Comparison of ENCODE assay signal across 9 cellular contexts in the genomic region with DNA sequence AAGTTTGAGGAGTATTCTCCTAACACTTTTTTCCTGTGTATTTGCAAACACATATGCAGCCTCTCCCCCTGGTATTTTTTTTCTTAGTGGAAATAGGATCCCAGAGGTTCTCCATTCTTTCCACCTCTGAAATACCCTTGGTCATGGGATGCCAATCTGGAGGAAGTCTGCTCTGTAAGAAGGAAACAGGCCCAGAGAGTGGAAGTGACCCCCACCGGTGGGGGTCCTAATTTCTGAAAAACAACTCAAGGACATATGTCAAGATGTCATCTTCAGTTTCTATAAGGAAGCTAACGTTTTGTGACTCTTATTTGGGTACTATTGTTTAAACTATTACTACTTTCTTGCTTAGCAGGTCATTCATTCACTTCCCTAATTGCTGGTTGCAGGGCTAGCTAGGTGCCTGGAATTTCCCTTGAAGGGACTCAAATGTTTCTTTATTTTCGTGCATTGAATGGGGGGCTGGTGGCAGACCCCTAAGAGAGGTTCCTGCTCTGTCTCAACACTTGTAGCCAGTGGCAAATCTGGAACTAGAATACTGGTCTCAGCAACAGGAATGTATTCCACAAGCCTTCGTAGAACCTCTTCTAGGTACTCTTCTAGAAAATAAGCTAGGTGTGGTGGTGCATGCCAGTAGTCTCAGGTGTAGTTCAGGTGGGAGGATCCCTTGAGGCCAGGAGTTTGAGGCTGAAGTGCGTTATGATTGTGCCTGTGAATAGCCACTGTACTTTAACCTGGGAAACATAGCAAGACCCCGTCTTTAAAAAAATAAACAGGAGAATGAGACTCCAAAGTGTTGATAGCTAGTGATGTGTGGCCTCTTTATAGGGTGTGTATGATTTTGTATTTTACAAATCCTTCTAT. TPM values are rescaled to one million over a fixed set of nuclear protein-coding genes. Genes with fewer than 3 reads are reported as not detected.
A peak's percentile ranks its signal among the peaks of the same experiment; 100 is the strongest.
DNase-seq lines count a peak whose midpoint lies in the region; ATAC-seq and TF ChIP-seq lines count a peak whose summit lies in the region.
"Had no signal": no experiment of that assay in that cellular context is flagged by ENCODE, and none has a peak within 500 bp of the region (broad histone marks: within the 10 kb centered on the region; RNA-seq: fewer than 3 reads in every experiment).

No MANE protein-coding gene starts in this region.

- peaks cover 48% of the 10 kb centered on the region for H3K79me2 ChIP-seq in KMS-11 (ENCODE audit: insufficient read depth, low read depth)
- H3K79me2 ChIP-seq in osteoblast (ENCODE audit: insufficient read depth, low read length) = peaks cover 46% of the 10 kb centered on the region

- peak overlapping the region; percentile 65 for H3K27ac Mint-ChIP-seq in Calu3 (ENCODE audit: unreplicated experiment)

- H3K27me3 ChIP-seq in KMS-11 (ENCODE audit: insufficient read depth, low read depth) (no peaks in the 10 kb centered on the region), breast epithelium (no peaks in the 10 kb centered on the region), osteoblast (ENCODE audit: insufficient read depth, low read length) (no peaks in the 10 kb centered on the region)

- H3K9ac ChIP-seq in KMS-11 = peak overlapping the region; percentile 87

- no peak for ATAC-seq in GM21360 (IDR thresholded peaks at IDR 0.05; ENCODE audit: unreplicated experiment)

- H3K4me1 ChIP-seq in KMS-11 (ENCODE audit: low read depth, poor library complexity, severe bottlenecking) (peaks cover 74% of the 10 kb centered on the region), breast epithelium (peaks cover 6 to 9% of the 10 kb centered on the region in 2 donors), osteoblast (ENCODE audit: insufficient read depth, low read length) (peaks cover 14% of the 10 kb centered on the region)

- H3K36me3 Mint-ChIP-seq in Calu3 (ENCODE audit: insufficient read depth, unreplicated experiment) = peaks cover 71% of the 10 kb centered on the region

- H3K27ac ChIP-seq in KMS-11 = peak overlapping the region; percentile 89
- H3K27ac ChIP-seq in breast epithelium = peak overlapping the region; percentile 93 to 96
- H3K27ac ChIP-seq in osteoblast (ENCODE audit: low read depth, low read length) = peak overlapping the region; percentile 69

- H3K4me1 Mint-ChIP-seq in Calu3 (ENCODE audit: low read depth, unreplicated experiment) = peaks cover 64% of the 10 kb centered on the region

- intact Hi-C loops in Calu3 (cut with micrococcal nuclease; ENCODE audit: unreplicated experiment) = no loop called here
- intact Hi-C loops in breast epithelium (cut with DNase I; ENCODE audit: low total_unique reads) = no loop called here

- DNase-seq in Calu3 (no peak), breast epithelium (ENCODE audit: low spot score in 2 of 2) (no peak), osteoblast (ENCODE audit: insufficient read length, low spot score, missing footprints) (peak; percentile 30), 8988T (no peak), T1000 (lab: John Stamatoyannopoulos, UW) (no peak)
- no peak for DNase-seq in activated CD4-positive, CD25-positive, alpha-beta regulatory T cell (lab: John Stamatoyannopoulos, UW)
- DNase-seq: activated gamma-delta T cell had no signal

- TF ChIP-seq CTCF in Calu3 (IDR thresholded peaks at IDR 0.05; ENCODE audit: unreplicated experiment) (no peak), KMS-11 (conservative IDR thresholded peaks at IDR 0.05; ENCODE audit: low read depth, low read length) (no peak), breast epithelium (IDR thresholded peaks at IDR 0.05) (no peak), osteoblast (IDR thresholded peaks at IDR 0.05; ENCODE audit: extremely low read depth, low read depth, low read length) (no peak)

- no peak for TF ChIP-seq POLR2A in breast epithelium (IDR thresholded peaks at IDR 0.05)

- no peaks in the 10 kb centered on the region for H3K9me3 ChIP-seq in breast epithelium
- no peaks in the 10 kb centered on the region for H3K9me3 ChIP-seq in osteoblast (ENCODE audit: low read depth, low read length)

- CTCF ChIA-PET in Calu3 (lab: Charles Lee) = interaction anchor here (1.0 kb wide), 1 partner anchor 29 kb away, joined by 4 read pairs; a partner anchor contains a TSS

- H3K36me3 ChIP-seq in KMS-11 (ENCODE audit: insufficient read depth) = peaks cover 8% of the 10 kb centered on the region; the same call in 1 of the 2 replicates
- no peaks in the 10 kb centered on the region for H3K36me3 ChIP-seq in breast epithelium
- peaks cover 20% of the 10 kb centered on the region for H3K36me3 ChIP-seq in osteoblast (ENCODE audit: insufficient read depth, low read length)

- no TSS peak for BruUV-seq in Calu3 (replicated peaks; lab: Mats Ljungman, UMichigan)

- H3K4me3 ChIP-seq in KMS-11 (IDR thresholded peaks at IDR 0.05; ENCODE audit: insufficient read depth, low read depth, low read length) = no peak overlapping the region
- H3K4me3 ChIP-seq in breast epithelium = no peak overlapping the region
- H3K4me3 ChIP-seq in osteoblast (ENCODE audit: insufficient read depth, low read length) = no peak overlapping the region

- H3K9me3 Mint-ChIP-seq in Calu3 (ENCODE audit: low read depth, unreplicated experiment) = no peaks in the 10 kb centered on the region

- H2AFZ ChIP-seq in KMS-11 (ENCODE audit: low read depth) (no peak overlapping the region), osteoblast (ENCODE audit: low read length) (no peak overlapping the region)

- H4K20me1 ChIP-seq in KMS-11 (ENCODE audit: insufficient read depth) (no peaks in the 10 kb centered on the region), osteoblast (ENCODE audit: insufficient read depth, low read length) (peaks cover 9% of the 10 kb centered on the region)

- peak overlapping the region; percentile 70 for H3K4me2 ChIP-seq in KMS-11
- no peak overlapping the region for H3K4me2 ChIP-seq in osteoblast (ENCODE audit: insufficient read depth, low read length)

- H3K27me3 Mint-ChIP-seq in Calu3 (ENCODE audit: unreplicated experiment) = no peaks in the 10 kb centered on the region

- H3K4me3 Mint-ChIP-seq in Calu3 (ENCODE audit: low read depth, unreplicated experiment) = peak overlapping the region; percentile 96

RNA-seq across cellular contexts. Expression of a gene that starts 1.8 kb away (rescaled TPM):
- total RNA-seq in Calu3 (2022) (5.3 and 5.8 TPM in 2 replicates), breast epithelium (1 to 10 TPM; 1.9 to 5.7 (median 4.6) TPM), osteoblast (5.0 and 6.2 TPM in 2 replicates)

RNA-seq across cellular contexts. Expression of a gene that starts 8.7 kb away (rescaled TPM):
- 185 and 189 TPM in 2 replicates for total RNA-seq in Calu3 (2022)
- total RNA-seq in breast epithelium = 10 to 100 TPM; 43.7 to 70.8 (median 68.2) TPM
- total RNA-seq in osteoblast = 53.6 and 57.5 TPM in 2 replicates

RNA-seq across cellular contexts. Expression of a gene that starts 35.9 kb away (rescaled TPM):
- total RNA-seq in Calu3 (2022) (9.1 and 13.0 TPM in 2 replicates), breast epithelium (100 to 1,000 TPM; 156 to 297 (median 267) TPM), osteoblast (18.3 and 26.1 TPM in 2 replicates)

RNA-seq across cellular contexts. Expression of a gene that starts 54.0 kb away (rescaled TPM):
- total RNA-seq in Calu3 (2022) = 22.8 and 26.0 TPM in 2 replicates
- total RNA-seq in breast epithelium = 10 to 100 TPM in 2 of 3 donors, 1 to 10 TPM in 1; 5.0 to 54.0 (median 30.2) TPM
- total RNA-seq in osteoblast = 1.8 and 3.8 TPM in 2 replicates

RNA-seq across cellular contexts. Expression of a gene that starts 54.2 kb away (rescaled TPM):
- total RNA-seq in Calu3 (2022) (14.6 and 22.5 TPM in 2 replicates), breast epithelium (10 to 100 TPM in 2 of 3 donors, 1 to 10 TPM in 1; 8.0 to 23.4 (median 15.4) TPM), osteoblast (1.8 and 4.0 TPM in 2 replicates)
